In the genomic region with DNA sequence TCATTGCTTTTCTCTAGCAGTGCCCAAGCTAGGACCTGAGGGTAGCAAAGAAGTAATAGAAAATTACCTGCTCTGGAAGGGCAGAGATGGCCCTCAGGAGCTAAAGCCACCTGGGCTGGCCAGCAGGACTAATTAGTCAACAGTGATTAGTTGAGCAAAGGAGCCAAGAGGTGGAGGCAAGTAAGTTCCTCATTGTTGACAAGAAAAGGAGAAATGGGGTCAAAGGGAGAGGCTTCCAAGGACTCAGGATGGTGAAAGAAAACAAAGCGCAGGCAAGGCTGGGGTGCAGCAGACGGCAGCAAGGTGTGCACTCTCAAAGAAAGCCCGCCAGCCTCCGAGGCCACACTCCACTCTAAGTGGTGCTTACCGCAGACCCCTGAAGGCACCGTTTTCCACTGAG, we compare ENCODE assay signal across 16 cellular contexts.
"Had no signal": no experiment of that assay in that cellular context is flagged by ENCODE, and none has a peak within 500 bp of the region (broad histone marks: within the 10 kb centered on the region; RNA-seq: fewer than 3 reads in every experiment).

No MANE protein-coding gene starts in this region.

- DNase-seq: activated CD4-positive, alpha-beta T cell treated with anti-CD3 and anti-CD28 coated beads, Interleukin-2, amount 50 U/mL, for 48 hours; activated CD4-positive, CD25-positive, alpha-beta regulatory T cell treated with anti-CD3 and anti-CD28 coated beads, Interleukin-2, amount 50 U/mL, for 72 hours; activated CD8-positive, alpha-beta memory T cell treated with anti-CD3 and anti-CD28 coated beads, Interleukin-2, amount 10 ng/mL, durations not matched to agents 7 days and 5 days; activated naive CD8-positive, alpha-beta T cell treated with anti-CD3 and anti-CD28 coated beads, Interleukin-2, amount 10 ng/mL, durations not matched to agents 7 days and 5 days; activated T-cell treated with anti-CD3 and anti-CD28 coated beads, Interleukin-2, amount 50 U/mL, for 4 hours; aorta; dorsolateral prefrontal cortex; immature natural killer cell; left cardiac atrium; lower lobe of right lung; thyroid gland had no signal

- H3K27ac Mint-ChIP-seq: activated CD8-positive, alpha-beta memory T cell treated with anti-CD3 and anti-CD28 coated beads, Interleukin-2, amount 10 ng/mL, durations not matched to agents 7 days and 5 days; mesothelial cell of epicardium; T-helper 2 cell treated with Interferon-gamma antibody and Interleukin-4, amounts not matched to agents 5 μg/mL and 100 μg/mL, for 36 hours had no signal

- H3K36me3 ChIP-seq: esophagus muscularis mucosa, lower lobe of right lung, thyroid gland had no signal

- ATAC-seq: activated T-cell treated with anti-CD3 and anti-CD28 coated beads, Interleukin-2, amount 50 U/mL, for 4 hours had no signal

- H3K36me3 Mint-ChIP-seq: activated CD8-positive, alpha-beta memory T cell treated with anti-CD3 and anti-CD28 coated beads, Interleukin-2, amount 10 ng/mL, durations not matched to agents 7 days and 5 days; activated naive CD8-positive, alpha-beta T cell treated with anti-CD3 and anti-CD28 coated beads, Interleukin-2, amount 10 ng/mL, durations not matched to agents 7 days and 5 days; immature natural killer cell; mesothelial cell of epicardium had no signal

- H3K27ac ChIP-seq: esophagus muscularis mucosa, lower lobe of right lung, parathyroid adenoma, thyroid gland had no signal

- H3K27me3 ChIP-seq: dorsolateral prefrontal cortex, esophagus muscularis mucosa, thyroid gland had no signal

- H3K4me3 ChIP-seq: lower lobe of right lung, skin epidermis, thyroid gland had no signal

- H3K9me3 ChIP-seq: esophagus muscularis mucosa, lower lobe of right lung, thyroid gland had no signal

- H3K4me3 Mint-ChIP-seq: activated CD8-positive, alpha-beta memory T cell treated with anti-CD3 and anti-CD28 coated beads, Interleukin-2, amount 10 ng/mL, durations not matched to agents 7 days and 5 days had no signal

- H3K9me3 Mint-ChIP-seq: activated naive CD8-positive, alpha-beta T cell treated with anti-CD3 and anti-CD28 coated beads, Interleukin-2, amount 10 ng/mL, durations not matched to agents 7 days and 5 days; activated T-cell treated with anti-CD3 and anti-CD28 coated beads, Interleukin-2, amount 50 U/mL, for 4 hours; immature natural killer cell; mesothelial cell of epicardium; T-helper 2 cell treated with Interferon-gamma antibody and Interleukin-4, amounts not matched to agents 5 μg/mL and 100 μg/mL, for 36 hours had no signal
